Comparison of ENCODE assay signal across 9 cellular contexts in genomic region chr5:62077387-62077786, GRCh38.
"Had no signal": no experiment of that assay in that cellular context is flagged by ENCODE, and none has a peak within 500 bp of the region (broad histone marks: within the 10 kb centered on the region; RNA-seq: fewer than 3 reads in every experiment).

No MANE protein-coding gene starts in this region.

- ATAC-seq: GM23338, HCT116, HepG2 had no signal

- H3K9me3 Mint-ChIP-seq: GM23338, HFFc6, IgD-negative memory B cell had no signal

- FAIRE-seq: HepG2 had no signal

- H3K27ac ChIP-seq: HL-60 had no signal

- H3K27me3 Mint-ChIP-seq: IgD-negative memory B cell had no signal

- H2AFZ ChIP-seq: GM23338 had no signal

- H3K36me3 ChIP-seq: HAP-1 had no signal

- DNase-seq: H7, HFFc6, KG1 had no signal

- H3K4me3 Mint-ChIP-seq: GM23338, HFFc6, IgD-negative memory B cell had no signal

- H3K27ac Mint-ChIP-seq: GM23338, HFFc6, IgD-negative memory B cell had no signal

- H3K36me3 Mint-ChIP-seq: IgD-negative memory B cell had no signal

- H3K4me3 ChIP-seq: GM23338, HAP-1 had no signal

- H3K9me3 ChIP-seq: HAP-1 had no signal
